In the genomic region with DNA sequence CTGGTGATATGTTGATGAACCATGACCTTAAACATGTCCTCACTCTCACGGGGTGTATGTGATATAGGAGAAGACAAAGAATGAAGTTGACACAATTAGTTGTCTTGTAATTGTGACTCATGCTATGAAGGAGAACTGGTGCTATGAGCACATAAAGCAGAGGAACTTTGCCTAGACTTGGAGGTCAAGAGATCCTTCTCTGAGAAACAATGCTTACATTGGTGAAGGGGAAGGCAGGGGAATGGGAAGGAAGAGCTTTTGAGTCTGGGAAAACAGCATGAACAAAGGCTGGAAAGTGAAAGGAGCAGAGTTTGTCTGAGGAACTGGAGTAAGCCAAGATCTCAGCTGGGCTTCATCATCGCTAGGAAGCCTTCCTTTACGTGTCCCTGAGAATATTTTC, we compare ENCODE assay signal across 25 cellular contexts.
A peak's percentile ranks its signal among the peaks of the same experiment; 100 is the strongest.
DNase-seq lines count a peak whose midpoint lies in the region; ATAC-seq, FAIRE-seq and TF ChIP-seq lines count a peak whose summit lies in the region.
"Had no signal": no experiment of that assay in that cellular context is flagged by ENCODE, and none has a peak within 500 bp of the region (broad histone marks: within the 10 kb centered on the region; RNA-seq: fewer than 3 reads in every experiment).

No MANE protein-coding gene starts in this region.

- H3K27ac ChIP-seq in endothelial cell of umbilical vein (ENCODE audit: insufficient read depth, low read depth, low read length): peak overlapping the region; percentile 90
- no peak overlapping the region for H3K27ac ChIP-seq in lung (ENCODE audit: low read depth in 1 of 2, low read length in 1 of 2)
- no peak overlapping the region for H3K27ac ChIP-seq in aorta (ENCODE audit: low read depth in 1 of 2, low read length in 2 of 2)
- H3K27ac ChIP-seq: esophagus muscularis mucosa, sigmoid colon, thyroid gland had no signal

- H3K27me3 ChIP-seq in endothelial cell of umbilical vein (ENCODE audit: control insufficient read depth in 2 of 2, insufficient read depth in 2 of 2, low read length in 2 of 2): no peaks in the 10 kb centered on the region
- no peaks in the 10 kb centered on the region for H3K27me3 ChIP-seq in lung (ENCODE audit: control insufficient read depth, insufficient read depth)
- no peaks in the 10 kb centered on the region for H3K27me3 ChIP-seq in aorta (ENCODE audit: control insufficient read depth in 1 of 2, insufficient read depth in 2 of 2, low read length in 1 of 2)
- H3K27me3 ChIP-seq: esophagus muscularis mucosa, sigmoid colon, thyroid gland had no signal

- DNase-seq in Right ventricle myocardium inferior (ENCODE audit: missing footprints) (no peak), cardiac septum (ENCODE audit: low spot score) (no peak), endothelial cell of umbilical vein (ENCODE audit: low read depth, low spot score) (peak; percentile 97), lung (ENCODE audit: low spot score) (no peak), aorta (no peak), GM19240 (ENCODE audit: insufficient read length, low spot score) (no peak), A172 (ENCODE audit: low spot score) (no peak)
- DNase-seq in stimulated activated CD4-positive, alpha-beta T cell treated with anti-CD3 and anti-CD28 coated beads, Interleukin-2, amount 100 ng/mL, for 24 hours: no peak
- DNase-seq: 8988T; activated B cell treated with CpG ODN at 0.5 μM for 24 hours; activated naive CD4-positive, alpha-beta T cell treated with anti-CD3 and anti-CD28 coated beads, Interleukin-2, amount 50 U/mL, for 16 hours; CD8-positive, alpha-beta memory T cell; effector CD4-positive, alpha-beta T cell; kidney glomerular epithelial cell; mesendoderm; naive thymus-derived CD4-positive, alpha-beta T cell; NCI-H1436 treated with DMSO at 0.1 percent for 48 hours; NCI-H510A; SIG-M5; sigmoid colon; stimulated activated naive CD8-positive, alpha-beta T cell treated with anti-CD3 and anti-CD28 coated beads, Interleukin-15, amount 100 ng/mL, for 72 hours; thyroid gland had no signal

- H3K9ac ChIP-seq in endothelial cell of umbilical vein (replicated peaks; ENCODE audit: extremely low read depth, insufficient read depth, low read length): peak overlapping the region; percentile 25

- POLR2A ChIA-PET in endothelial cell of umbilical vein (lab: Charles Lee): no interaction called here

- TF ChIP-seq CTCF in endothelial cell of umbilical vein (IDR thresholded peaks at IDR 0.05; ENCODE audit: extremely low read depth in 1 of 2, insufficient read depth in 1 of 2, low read depth in 1 of 2, low read length in 2 of 2) (no peak), lung (IDR thresholded peaks at IDR 0.05; ENCODE audit: control extremely low read depth, extremely low read depth) (no peak)

- H3K4me2 ChIP-seq in endothelial cell of umbilical vein (ENCODE audit: insufficient read depth, low read length): peak overlapping the region; percentile 3

- BruUV-seq in endothelial cell of umbilical vein (replicated peaks; lab: Mats Ljungman, UMichigan): no TSS peak

- H2AFZ ChIP-seq in endothelial cell of umbilical vein (ENCODE audit: low read depth, low read length): peak overlapping the region; percentile 6

- intact Hi-C loops in Right ventricle myocardium inferior (cut with DNase I): no loop called here
- intact Hi-C loops in cardiac septum (cut with DNase I): loop anchor here (5.0 to 10.0 kb wide), 3 partner anchors 77 to 459 kb away; a partner anchor contains a TSS
- intact Hi-C loops in endothelial cell of umbilical vein (cut with micrococcal nuclease): no loop called here
- intact Hi-C loops in aorta (cut with DNase I): loop anchor here in 1 of 2 donors (10.0 kb wide), 1 partner anchor 457 kb away; a partner anchor contains a TSS

- no peaks in the 10 kb centered on the region for H3K36me3 ChIP-seq in endothelial cell of umbilical vein (ENCODE audit: control insufficient read depth in 2 of 2, extremely low read depth in 1 of 2, insufficient read depth in 2 of 2, low read length in 2 of 2)
- no peaks in the 10 kb centered on the region for H3K36me3 ChIP-seq in lung (ENCODE audit: control insufficient read depth in 2 of 2, insufficient read depth in 2 of 2, low read length in 2 of 2)
- no peaks in the 10 kb centered on the region for H3K36me3 ChIP-seq in aorta (ENCODE audit: control insufficient read depth in 1 of 2, insufficient read depth in 2 of 2, low read length in 1 of 2)
- H3K36me3 ChIP-seq: esophagus muscularis mucosa, sigmoid colon, thyroid gland had no signal

- no peaks in the 10 kb centered on the region for H4K20me1 ChIP-seq in endothelial cell of umbilical vein (replicated peaks; ENCODE audit: control insufficient read depth, extremely low read depth, insufficient read depth, low read length)

- CTCF ChIA-PET in endothelial cell of umbilical vein (lab: Charles Lee): interaction anchor here (1.1 to 1.6 kb wide), 4 partner anchors 7 to 472 kb away, joined by 3 to 10 read pairs (median 3); no protein-coding TSS in a partner anchor

- TF ChIP-seq POLR2A in endothelial cell of umbilical vein (IDR thresholded peaks at IDR 0.05; ENCODE audit: low read depth, low read length): no peak

- H3K4me3 ChIP-seq in endothelial cell of umbilical vein (replicated peaks in 1 of 3; ENCODE audit: insufficient read depth in 1 of 3, low read depth in 1 of 3, low read length in 3 of 3): no peak overlapping the region
- no peak overlapping the region for H3K4me3 ChIP-seq in lung
- no peak overlapping the region for H3K4me3 ChIP-seq in aorta (ENCODE audit: low read length in 2 of 2)
- H3K4me3 ChIP-seq: esophagus muscularis mucosa, K562, sigmoid colon, thyroid gland had no signal

- dilution Hi-C loops in endothelial cell of umbilical vein (cut with MboI; ENCODE audit: extremely low pct_ligation_motif_present, low sequenced_read_pairs): no loop called here

- H3K79me2 ChIP-seq in endothelial cell of umbilical vein (ENCODE audit: control insufficient read depth, insufficient read depth, low read length): no peaks in the 10 kb centered on the region

- 49 to 63% methylated on average over 3 of the region's 3 CpGs for WGBS in lung, 2 donors
- WGBS in aorta, 2 donors: 85 to 91% methylated on average over 3 of the region's 3 CpGs

- ATAC-seq in Right ventricle myocardium inferior (peak; percentile 36), lung (ENCODE audit: insufficient read depth, low FRiP score) (peak; percentile 34), aorta (ENCODE audit: low FRiP score) (peak; percentile 45)
- ATAC-seq: K562; naive thymus-derived CD4-positive, alpha-beta T cell; stimulated activated naive CD8-positive, alpha-beta T cell treated with anti-CD3 and anti-CD28 coated beads, Interleukin-15, amount 100 ng/mL, for 72 hours had no signal

- H3K9me3 ChIP-seq in endothelial cell of umbilical vein (replicated peaks; ENCODE audit: control insufficient read depth, insufficient read depth, low read length): no peaks in the 10 kb centered on the region
- H3K9me3 ChIP-seq in lung (ENCODE audit: control insufficient read depth in 2 of 2, insufficient read depth in 1 of 2, low read length in 1 of 2): no peaks in the 10 kb centered on the region
- H3K9me3 ChIP-seq in aorta (ENCODE audit: control insufficient read depth, low read length): no peaks in the 10 kb centered on the region
- H3K9me3 ChIP-seq: esophagus muscularis mucosa, sigmoid colon, thyroid gland had no signal

- no peaks in the 10 kb centered on the region for H3K9me1 ChIP-seq in endothelial cell of umbilical vein (replicated peaks; ENCODE audit: control insufficient read depth, extremely low read depth, insufficient read depth, low read length)

- FAIRE-seq in endothelial cell of umbilical vein (lab: Jason Lieb, UNC): peak; percentile 89
- FAIRE-seq: H1, K562 had no signal

- H3K4me1 ChIP-seq in endothelial cell of umbilical vein (ENCODE audit: control insufficient read depth, extremely low read depth, insufficient read depth, low read length) (peaks cover 18% of the 10 kb centered on the region), lung (ENCODE audit: control insufficient read depth in 2 of 2, insufficient read depth in 2 of 2, low read length in 2 of 2) (peaks cover 0 to 7% of the 10 kb centered on the region in 2 donors), aorta (ENCODE audit: control insufficient read depth in 1 of 2, insufficient read depth in 2 of 2, low read length in 2 of 2) (peaks cover 0 to 2% of the 10 kb centered on the region in 2 donors)
- H3K4me1 ChIP-seq: esophagus muscularis mucosa, sigmoid colon, thyroid gland had no signal

TF ChIP-seq in endothelial cell of umbilical vein, 7 proteins besides CTCF, POLR2A, EP300 and RAD21:
- TF ChIP-seq EZH2 (IDR thresholded peaks at IDR 0.05; ENCODE audit: borderline replicate concordance, low read depth, low read length, severe bottlenecking) (no peak), POLR2AphosphoS5 (IDR thresholded peaks at IDR 0.05; ENCODE audit: insufficient read depth, low read depth, low read length) (no peak), JUN (IDR thresholded peaks at IDR 0.05; ENCODE audit: borderline replicate concordance, insufficient read depth, insufficient read length, low read depth) (peak; percentile 79), FOS (IDR thresholded peaks at IDR 0.05; ENCODE audit: borderline replicate concordance, insufficient read depth, low read length) (peak; percentile 84)
